Comparison of ENCODE assay signal across 8 cellular contexts in the genomic region with DNA sequence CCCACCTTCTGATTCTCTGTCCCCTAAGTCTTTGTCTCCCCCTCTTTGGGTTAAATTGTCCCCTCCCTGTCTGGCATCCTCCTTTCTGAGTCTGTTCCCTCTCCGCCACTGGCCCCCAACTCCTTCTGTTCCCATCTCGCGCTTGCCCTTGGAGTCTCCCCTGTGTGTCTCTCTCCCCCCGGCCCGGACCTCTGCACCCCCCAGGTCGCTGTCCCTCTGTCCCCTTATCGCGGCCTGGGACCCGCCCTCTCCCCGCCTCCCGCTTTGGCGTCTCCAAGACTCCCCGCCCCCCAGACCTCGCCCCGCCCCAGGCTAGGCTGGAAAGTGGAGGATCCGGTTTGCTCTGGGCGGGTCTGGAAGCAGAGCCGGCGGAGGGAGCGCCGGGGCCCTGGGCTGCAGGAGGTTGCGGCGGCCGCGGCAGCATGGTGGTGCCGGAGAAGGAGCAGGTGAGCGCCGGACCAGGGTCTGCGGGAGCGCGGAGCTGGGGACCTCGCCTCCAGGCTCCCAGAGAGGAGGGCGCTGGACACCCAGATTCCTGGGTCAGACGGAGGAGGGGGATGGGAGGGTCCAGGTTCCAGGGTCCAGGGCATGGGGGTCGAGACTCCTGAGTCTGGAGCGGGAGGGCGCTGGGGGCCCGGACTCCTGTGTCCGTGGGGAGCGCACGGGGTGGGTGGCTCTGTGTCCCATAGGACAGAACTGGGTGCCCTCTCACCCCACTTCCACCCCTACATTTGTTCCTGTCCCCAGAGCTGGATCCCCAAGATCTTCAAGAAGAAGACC. TPM values are rescaled to one million over a fixed set of nuclear protein-coding genes. Genes with fewer than 3 reads are reported as not detected.
DNase-seq lines count a peak whose midpoint lies in the region; ATAC-seq lines count a peak whose summit lies in the region.

Gene TRPM4, plus strand, starts transcription at position 348 of the 780 bp plus-strand sequence. Its CDS starts 75 bp downstream, at position 423.

- no peaks in the 10 kb centered on the region for H3K9me3 ChIP-seq in skeletal muscle satellite cell (replicated peaks; ENCODE audit: low read length)

- peak within 1 kb of the TSS; percentile 98 for H3K9ac ChIP-seq in skeletal muscle satellite cell (ENCODE audit: low read depth, low read length)

- DNase-seq in DMS153 treated with DMSO at 0.1 percent for 48 hours (lab: John Stamatoyannopoulos, UW; ENCODE audit: unreplicated experiment), result peak; percentile 56
- peak; percentile 89 for DNase-seq in NCI-H1105 (lab: John Stamatoyannopoulos, UW)
- peak in 3 of 5 experiments; percentile 20 to 39 (median 30) for DNase-seq in T-helper 2 cell
- DNase-seq in cerebellar cortex (ENCODE audit: low spot score), result peak; percentile 80
- DNase-seq in iris pigment epithelial cell (ENCODE audit: low read depth), result peak; percentile 74
- no peak for DNase-seq in GOT3 (lab: John Stamatoyannopoulos, UW)

- H3K4me1 ChIP-seq in skeletal muscle satellite cell (ENCODE audit: control insufficient read depth, insufficient read depth, low read length), result peaks cover 13% of the 10 kb centered on the region

- peak within 1 kb of the TSS; percentile 99 for H3K4me3 ChIP-seq in skeletal muscle satellite cell (ENCODE audit: low read length)

- no peak for ATAC-seq in GM21381 (IDR thresholded peaks at IDR 0.05; ENCODE audit: unreplicated experiment)

- peaks cover 3% of the 10 kb centered on the region for H3K36me3 ChIP-seq in skeletal muscle satellite cell (ENCODE audit: insufficient read depth, low read length)

- H3K27me3 ChIP-seq in skeletal muscle satellite cell (ENCODE audit: control insufficient read depth, insufficient read depth, low read length), result no peaks in the 10 kb centered on the region

- peak within 1 kb of the TSS; percentile 89 for H3K4me2 ChIP-seq in skeletal muscle satellite cell (ENCODE audit: low read length)

RNA-seq across cellular contexts. Expression of gene TRPM4, which starts in this region (rescaled TPM):
- total RNA-seq in skeletal muscle satellite cell (2012; rRNA removed), result 15.5 and 18.5 TPM in 2 replicates
